In genomic region chr2:28088970-28089369, GRCh38 we compare ENCODE assay signal across 18 cellular contexts.
DNase-seq lines count a peak whose midpoint lies in the region; ATAC-seq, FAIRE-seq and TF ChIP-seq lines count a peak whose summit lies in the region.
"Had no signal": no experiment of that assay in that cellular context is flagged by ENCODE, and none has a peak within 500 bp of the region (broad histone marks: within the 10 kb centered on the region; RNA-seq: fewer than 3 reads in every experiment).

No MANE protein-coding gene starts in this region.

- FAIRE-seq in H54 (lab: Jason Lieb, UNC): peak; percentile 95

- H3K4me1 ChIP-seq in RWPE2 (ENCODE audit: insufficient read depth, poor library complexity, severe bottlenecking) (peaks cover 29% of the 10 kb centered on the region), smooth muscle cell (ENCODE audit: low read depth) (no peaks in the 10 kb centered on the region), ascending aorta (no peaks in the 10 kb centered on the region)
- H3K4me1 ChIP-seq: BLaER1, neural progenitor cell, suprapubic skin had no signal

- peak overlapping the region; percentile 76 for H3K27ac ChIP-seq in RWPE2 (ENCODE audit: poor library complexity, severe bottlenecking)
- H3K27ac ChIP-seq in smooth muscle cell (ENCODE audit: low read depth): peak overlapping the region; percentile 53
- no peak overlapping the region for H3K27ac ChIP-seq in ascending aorta
- H3K27ac ChIP-seq: BLaER1, neural progenitor cell, suprapubic skin had no signal

- TF ChIP-seq CTCF in RWPE2 (IDR thresholded peaks at IDR 0.05; ENCODE audit: poor library complexity, severe bottlenecking) (no peak), fibroblast of pulmonary artery (IDR thresholded peaks at IDR 0.05; ENCODE audit: low read length, missing control alignments) (no peak), smooth muscle cell (IDR thresholded peaks at IDR 0.05; ENCODE audit: borderline replicate concordance, insufficient read depth, poor library complexity, severe bottlenecking) (no peak), ascending aorta (IDR thresholded peaks at IDR 0.05) (no peak)

- H3K27me3 ChIP-seq in RWPE2 (ENCODE audit: insufficient read depth, poor library complexity, severe bottlenecking): no peaks in the 10 kb centered on the region
- no peaks in the 10 kb centered on the region for H3K27me3 ChIP-seq in smooth muscle cell (ENCODE audit: low read depth)
- no peaks in the 10 kb centered on the region for H3K27me3 ChIP-seq in ascending aorta
- H3K27me3 ChIP-seq: BLaER1, neural progenitor cell, suprapubic skin had no signal

- H3K4me2 ChIP-seq in smooth muscle cell: peak overlapping the region; percentile 22
- H3K4me2 ChIP-seq: BLaER1, neural progenitor cell had no signal

- H3K9me3 ChIP-seq in RWPE2 (ENCODE audit: severe bottlenecking): no peaks in the 10 kb centered on the region
- no peaks in the 10 kb centered on the region for H3K9me3 ChIP-seq in smooth muscle cell (replicated peaks; ENCODE audit: low read depth)
- no peaks in the 10 kb centered on the region for H3K9me3 ChIP-seq in ascending aorta
- H3K9me3 ChIP-seq: BLaER1, suprapubic skin had no signal

- no peaks in the 10 kb centered on the region for H3K36me3 ChIP-seq in RWPE2 (ENCODE audit: low read depth)
- no peaks in the 10 kb centered on the region for H3K36me3 ChIP-seq in smooth muscle cell (ENCODE audit: low read depth)
- no peaks in the 10 kb centered on the region for H3K36me3 ChIP-seq in ascending aorta
- H3K36me3 ChIP-seq: BLaER1, neural progenitor cell, suprapubic skin had no signal

- ATAC-seq in RWPE2 (ENCODE audit: low read depth): peak; percentile 95
- ATAC-seq in HG03457 (IDR thresholded peaks at IDR 0.05; ENCODE audit: unreplicated experiment): no peak
- ATAC-seq: activated CD8-positive, alpha-beta T cell treated with anti-CD3 and anti-CD28 coated beads, Interleukin-2, amount 10 ng/mL, durations not matched to agents 7 days and 5 days; Right ventricle myocardium inferior had no signal

- no peak overlapping the region for H3K9ac ChIP-seq in smooth muscle cell (ENCODE audit: low read depth)
- H3K9ac ChIP-seq: BLaER1, neural progenitor cell had no signal

- WGBS in smooth muscle cell (ENCODE audit: low lambda C conversion rate): 52% methylated on average over 4 of the region's 4 CpGs

- H3F3A ChIP-seq in smooth muscle cell (ENCODE audit: low read depth): no peaks in the 10 kb centered on the region

- no peaks in the 10 kb centered on the region for H4K20me1 ChIP-seq in smooth muscle cell (ENCODE audit: low read depth)
- H4K20me1 ChIP-seq: BLaER1 had no signal

- DNase-seq in H54 (ENCODE audit: insufficient read length, low spot score) (no peak), RWPE2 (ENCODE audit: low spot score) (no peak), fibroblast of pulmonary artery (ENCODE audit: low read depth) (peak; percentile 44), smooth muscle cell (lab: John Stamatoyannopoulos, UW; ENCODE audit: unreplicated experiment) (no peak), ascending aorta (ENCODE audit: low spot score in 2 of 2) (no peak), ecto neural progenitor cell (ENCODE audit: low spot score) (no peak)
- DNase-seq: activated B cell treated with CpG ODN at 0.5 μM for 24 hours; activated CD8-positive, alpha-beta T cell treated with anti-CD3 and anti-CD28 coated beads, Interleukin-2, amount 10 ng/mL, durations not matched to agents 7 days and 5 days; DMS 273 treated with DMSO at 0.1 percent for 48 hours; NCI-H1105; NCI-H2171 treated with DMSO at 0.1 percent for 48 hours; retina; stimulated activated CD4-positive, alpha-beta T cell treated with anti-CD3 and anti-CD28 coated beads, Interleukin-2, amount 100 ng/mL, for 24 hours had no signal

- no peak for TF ChIP-seq POLR2A in H54 (IDR thresholded peaks at IDR 0.05; ENCODE audit: low read depth, low read length)

- H3K4me3 ChIP-seq in RWPE2 (ENCODE audit: severe bottlenecking): no peak overlapping the region
- H3K4me3 ChIP-seq in fibroblast of pulmonary artery (replicated peaks; ENCODE audit: low read depth, low read length): no peak overlapping the region
- H3K4me3 ChIP-seq in smooth muscle cell: no peak overlapping the region
- no peak overlapping the region for H3K4me3 ChIP-seq in ascending aorta
- H3K4me3 ChIP-seq: BLaER1, neural progenitor cell, suprapubic skin had no signal

- intact Hi-C loops in ascending aorta (cut with DNase I): no loop called here

- H3K79me2 ChIP-seq in smooth muscle cell (ENCODE audit: low read depth): no peaks in the 10 kb centered on the region

- no peak overlapping the region for H2AFZ ChIP-seq in smooth muscle cell (ENCODE audit: low read depth)
- H2AFZ ChIP-seq: neural progenitor cell had no signal

Comparison
In these comparisons a context has a peak if more than half of its experiments do, and no peak if none do; other contexts are left out.
1. H3K27ac ChIP-seq: peak in RWPE2 (single experiment) and smooth muscle cell (single experiment); none in ascending aorta (0 of 2).